Comparison of ENCODE assay signal across 18 cellular contexts in the genomic region with DNA sequence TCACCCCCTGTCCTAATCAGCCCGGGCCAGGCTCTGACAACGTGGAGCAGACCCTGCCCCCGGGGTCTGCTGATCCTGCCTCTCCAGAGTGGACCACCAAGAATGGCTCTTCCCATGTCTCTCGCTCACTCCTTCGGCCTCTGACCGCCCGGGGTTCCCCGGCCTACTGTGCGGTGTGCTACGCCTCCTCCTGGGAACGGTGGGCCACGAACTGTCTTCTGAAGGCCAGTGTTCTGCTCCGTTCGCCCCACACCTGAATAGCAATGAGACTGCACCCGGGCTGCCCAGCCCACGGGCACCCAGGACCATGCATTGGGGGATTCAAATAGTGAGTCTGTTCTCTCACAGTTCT.
A peak's percentile ranks its signal among the peaks of the same experiment; 100 is the strongest.
DNase-seq lines count a peak whose midpoint lies in the region; ATAC-seq, FAIRE-seq and TF ChIP-seq lines count a peak whose summit lies in the region.
"Had no signal": no experiment of that assay in that cellular context is flagged by ENCODE, and none has a peak within 500 bp of the region (broad histone marks: within the 10 kb centered on the region; RNA-seq: fewer than 3 reads in every experiment).

No MANE protein-coding gene starts in this region.

- no peak for TF ChIP-seq POLR2A in sigmoid colon (IDR thresholded peaks at IDR 0.05)

- TF ChIP-seq CTCF in glutamatergic neuron (IDR thresholded peaks at IDR 0.05; ENCODE audit: partially characterized antibody, unreplicated experiment) (no peak), neural crest cell (conservative IDR thresholded peaks at IDR 0.05) (no peak), sigmoid colon (IDR thresholded peaks at IDR 0.05) (no peak), D721Med (IDR thresholded peaks at IDR 0.05; ENCODE audit: insufficient read depth, missing control alignments) (no peak)

- 89 to 94% methylated on average over 16 of the region's 16 CpGs for WGBS in sigmoid colon, 2 donors

- CTCF ChIA-PET in activated naive CD4-positive, alpha-beta T cell treated with anti-CD3 and anti-CD28 coated beads for 36 hours (lab: Charles Lee): no interaction called here

- H3K27me3 ChIP-seq in sigmoid colon: no peaks in the 10 kb centered on the region
- H3K27me3 ChIP-seq: BLaER1 treated with 17β-estradiol and CSF1 and Interleukin-3, amounts not matched to agents 10 nM and 100 nM had no signal

- H3K36me3 ChIP-seq in sigmoid colon: no peaks in the 10 kb centered on the region
- H3K36me3 ChIP-seq: BLaER1 treated with 17β-estradiol and CSF1 and Interleukin-3, amounts not matched to agents 10 nM and 100 nM had no signal

- TF ChIP-seq EP300 in sigmoid colon (IDR thresholded peaks at IDR 0.05): no peak

- H3K4me3 ChIP-seq in sigmoid colon: no peak overlapping the region
- H3K4me3 ChIP-seq: BLaER1 treated with 17β-estradiol and CSF1 and Interleukin-3, amounts not matched to agents 10 nM and 100 nM; GM23338 had no signal

- no peaks in the 10 kb centered on the region for H3K9me3 ChIP-seq in sigmoid colon
- H3K9me3 ChIP-seq: BLaER1 treated with 17β-estradiol and CSF1 and Interleukin-3, amounts not matched to agents 10 nM and 100 nM had no signal

- no peaks in the 10 kb centered on the region for H3K9me3 Mint-ChIP-seq in activated naive CD4-positive, alpha-beta T cell treated with anti-CD3 and anti-CD28 coated beads, Interleukin-2, amount 50 U/mL, for 24 hours
- no peaks in the 10 kb centered on the region for H3K9me3 Mint-ChIP-seq in activated naive CD4-positive, alpha-beta T cell treated with anti-CD3 and anti-CD28 coated beads for 36 hours
- H3K9me3 Mint-ChIP-seq in glutamatergic neuron (ENCODE audit: unreplicated experiment) (peaks cover 8% of the 10 kb centered on the region), neural crest cell (no peaks in the 10 kb centered on the region)
- H3K9me3 Mint-ChIP-seq: CD4-positive, CD25-positive, alpha-beta regulatory T cell; CD8-positive, alpha-beta memory T cell; GM23338 had no signal

- H3K4me1 Mint-ChIP-seq in activated naive CD4-positive, alpha-beta T cell treated with anti-CD3 and anti-CD28 coated beads, Interleukin-2, amount 50 U/mL, for 24 hours: no peaks in the 10 kb centered on the region
- H3K4me1 Mint-ChIP-seq in activated naive CD4-positive, alpha-beta T cell treated with anti-CD3 and anti-CD28 coated beads for 36 hours (ENCODE audit: low read depth): no peaks in the 10 kb centered on the region
- H3K4me1 Mint-ChIP-seq in glutamatergic neuron (ENCODE audit: low read depth, unreplicated experiment): no peaks in the 10 kb centered on the region
- H3K4me1 Mint-ChIP-seq in neural crest cell: peaks cover 20% of the 10 kb centered on the region
- H3K4me1 Mint-ChIP-seq: B cell; CD4-positive, CD25-positive, alpha-beta regulatory T cell; CD8-positive, alpha-beta memory T cell; GM23338 had no signal

- no peak for FAIRE-seq in D721Med (lab: Jason Lieb, UNC)
- FAIRE-seq: G401.6, GM12891, H54 had no signal

- peaks cover 4% of the 10 kb centered on the region for H3K27me3 Mint-ChIP-seq in activated naive CD4-positive, alpha-beta T cell treated with anti-CD3 and anti-CD28 coated beads, Interleukin-2, amount 50 U/mL, for 24 hours
- H3K27me3 Mint-ChIP-seq in activated naive CD4-positive, alpha-beta T cell treated with anti-CD3 and anti-CD28 coated beads for 36 hours (ENCODE audit: low read depth): peaks cover 3% of the 10 kb centered on the region
- peaks cover 3% of the 10 kb centered on the region for H3K27me3 Mint-ChIP-seq in glutamatergic neuron (ENCODE audit: unreplicated experiment)
- no peaks in the 10 kb centered on the region for H3K27me3 Mint-ChIP-seq in neural crest cell (ENCODE audit: low read depth)

- H3K4me3 Mint-ChIP-seq in activated naive CD4-positive, alpha-beta T cell treated with anti-CD3 and anti-CD28 coated beads, Interleukin-2, amount 50 U/mL, for 24 hours: no peak overlapping the region
- H3K4me3 Mint-ChIP-seq in activated naive CD4-positive, alpha-beta T cell treated with anti-CD3 and anti-CD28 coated beads for 36 hours: no peak overlapping the region
- no peak overlapping the region for H3K4me3 Mint-ChIP-seq in glutamatergic neuron (ENCODE audit: unreplicated experiment)
- H3K4me3 Mint-ChIP-seq in neural crest cell: no peak overlapping the region
- H3K4me3 Mint-ChIP-seq: B cell; CD4-positive, CD25-positive, alpha-beta regulatory T cell; CD8-positive, alpha-beta memory T cell; GM23338 had no signal

- H3K4me1 ChIP-seq in sigmoid colon: peaks cover 0 to 8% (median 4%) of the 10 kb centered on the region in 4 donors

- no peaks in the 10 kb centered on the region for H3K36me3 Mint-ChIP-seq in activated naive CD4-positive, alpha-beta T cell treated with anti-CD3 and anti-CD28 coated beads, Interleukin-2, amount 50 U/mL, for 24 hours
- H3K36me3 Mint-ChIP-seq in activated naive CD4-positive, alpha-beta T cell treated with anti-CD3 and anti-CD28 coated beads for 36 hours (ENCODE audit: low read depth): no peaks in the 10 kb centered on the region
- H3K36me3 Mint-ChIP-seq in glutamatergic neuron (ENCODE audit: unreplicated experiment) (peaks cover 3% of the 10 kb centered on the region), neural crest cell (ENCODE audit: low read depth) (no peaks in the 10 kb centered on the region)
- H3K36me3 Mint-ChIP-seq: CD4-positive, CD25-positive, alpha-beta regulatory T cell; CD8-positive, alpha-beta memory T cell had no signal

- no peak overlapping the region for H3K27ac ChIP-seq in sigmoid colon
- H3K27ac ChIP-seq: BLaER1 treated with 17β-estradiol and CSF1 and Interleukin-3, amounts not matched to agents 10 nM and 100 nM had no signal

- H3K27ac Mint-ChIP-seq in activated naive CD4-positive, alpha-beta T cell treated with anti-CD3 and anti-CD28 coated beads, Interleukin-2, amount 50 U/mL, for 24 hours: peak overlapping the region; percentile 23
- no peak overlapping the region for H3K27ac Mint-ChIP-seq in activated naive CD4-positive, alpha-beta T cell treated with anti-CD3 and anti-CD28 coated beads for 36 hours
- H3K27ac Mint-ChIP-seq in glutamatergic neuron (ENCODE audit: unreplicated experiment): peak overlapping the region; percentile 59
- H3K27ac Mint-ChIP-seq in neural crest cell (ENCODE audit: unreplicated experiment): peak overlapping the region; percentile 4
- H3K27ac Mint-ChIP-seq: B cell, GM23338 had no signal

- intact Hi-C loops in activated naive CD4-positive, alpha-beta T cell treated with anti-CD3 and anti-CD28 coated beads for 36 hours (cut with micrococcal nuclease): loop anchor here (5.0 to 10.0 kb wide), 2 partner anchors 67 to 845 kb away; no protein-coding TSS in a partner anchor
- intact Hi-C loops in sigmoid colon (cut with DNase I): no loop called here

- no peak for DNase-seq in activated naive CD4-positive, alpha-beta T cell treated with anti-CD3 and anti-CD28 coated beads for 36 hours
- DNase-seq in glutamatergic neuron (no peak), neural crest cell (ENCODE audit: low read depth, low spot score) (no peak), sigmoid colon (peak; percentile 32), D721Med (ENCODE audit: insufficient read length, low spot score) (no peak)
- DNase-seq: CD4-positive, CD25-positive, alpha-beta regulatory T cell; CD8-positive, alpha-beta memory T cell; COR-L47; HCEC 1CT had no signal

- no peak for ATAC-seq in HG03159 (IDR thresholded peaks at IDR 0.05; ENCODE audit: unreplicated experiment)
- ATAC-seq in GM19455 (IDR thresholded peaks at IDR 0.05; ENCODE audit: unreplicated experiment): no peak
- ATAC-seq: GM23338 had no signal
